1 cellular context compared by ENCODE assay signal in the genomic region with DNA sequence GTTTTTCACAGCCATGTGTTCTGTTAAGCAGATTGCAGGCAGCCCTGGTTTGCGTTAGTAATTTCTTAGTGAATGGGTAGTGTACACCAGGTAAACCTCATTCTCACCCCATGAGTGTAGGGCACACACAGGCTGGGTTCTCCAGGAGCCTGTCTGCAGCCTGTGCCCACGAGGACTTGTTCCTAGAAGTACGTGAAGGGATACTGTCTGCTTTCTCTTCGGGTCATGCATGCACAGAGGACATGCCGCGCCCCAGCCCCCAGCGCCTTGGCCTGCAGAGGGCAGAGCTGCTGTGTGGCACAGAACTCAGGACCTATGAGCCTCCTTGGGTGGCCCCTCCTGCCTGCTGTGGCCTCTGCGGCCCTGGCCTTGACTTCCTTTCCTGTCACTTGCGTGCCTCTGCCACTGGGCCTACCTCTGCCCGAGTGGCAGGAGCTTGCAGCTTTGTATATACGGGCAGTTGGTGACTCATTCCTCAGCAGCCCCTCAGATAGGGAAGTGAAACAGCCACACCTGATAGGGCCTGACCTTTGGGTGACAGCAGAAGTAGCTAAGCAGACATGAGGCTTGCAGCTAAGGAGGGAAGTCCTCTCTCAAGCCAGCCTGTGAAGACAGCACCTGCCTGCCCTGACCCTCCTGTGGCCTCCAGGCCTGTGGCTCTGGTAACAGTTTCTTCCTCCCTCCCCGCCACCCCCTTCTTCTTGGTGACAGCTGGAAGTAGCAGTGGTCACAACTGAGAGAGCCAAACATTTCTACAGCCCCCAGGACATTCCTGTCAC.
TF ChIP-seq lines count a peak whose summit lies in the region.

No MANE protein-coding gene starts in this region.

TF ChIP-seq in HepG2, 621 proteins besides CTCF, POLR2A, EP300 and RAD21 (continued from another document and continues in another):
- TF ChIP-seq ZNF816 (CRISPR knock-in tag; IDR thresholded peaks at IDR 0.05; ENCODE audit: borderline replicate concordance) = no peak
- no peak for TF ChIP-seq ZNF550 (CRISPR knock-in tag; IDR thresholded peaks at IDR 0.05; ENCODE audit: borderline replicate concordance)
- no peak for TF ChIP-seq ZNF34 (CRISPR knock-in tag; IDR thresholded peaks at IDR 0.05; ENCODE audit: borderline replicate concordance)
- no peak; the same call in 1 of the 2 replicates for TF ChIP-seq YEATS2 (CRISPR knock-in tag; IDR thresholded peaks at IDR 0.05; ENCODE audit: borderline replicate concordance)
- TF ChIP-seq ARHGAP35 (CRISPR knock-in tag; IDR thresholded peaks at IDR 0.05; ENCODE audit: borderline replicate concordance) = no peak
- TF ChIP-seq, protein P1, sequence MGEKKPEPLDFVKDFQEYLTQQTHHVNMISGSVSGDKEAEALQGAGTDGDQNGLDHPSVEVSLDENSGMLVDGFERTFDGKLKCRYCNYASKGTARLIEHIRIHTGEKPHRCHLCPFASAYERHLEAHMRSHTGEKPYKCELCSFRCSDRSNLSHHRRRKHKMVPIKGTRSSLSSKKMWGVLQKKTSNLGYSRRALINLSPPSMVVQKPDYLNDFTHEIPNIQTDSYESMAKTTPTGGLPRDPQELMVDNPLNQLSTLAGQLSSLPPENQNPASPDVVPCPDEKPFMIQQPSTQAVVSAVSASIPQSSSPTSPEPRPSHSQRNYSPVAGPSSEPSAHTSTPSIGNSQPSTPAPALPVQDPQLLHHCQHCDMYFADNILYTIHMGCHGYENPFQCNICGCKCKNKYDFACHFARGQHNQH (CRISPR knock-in tag; IDR thresholded peaks at IDR 0.05) = peak; percentile 88; the same call in 1 of the 2 replicates
- TF ChIP-seq ZBTB7B (CRISPR knock-in tag; IDR thresholded peaks at IDR 0.05) = peak; percentile 72; the same call in 1 of the 2 replicates
- TF ChIP-seq MEIS1 (CRISPR knock-in tag; IDR thresholded peaks at IDR 0.05; ENCODE audit: borderline replicate concordance) = peak; percentile 58; the same call in 1 of the 2 replicates
- TF ChIP-seq ZNF292 (CRISPR knock-in tag; IDR thresholded peaks at IDR 0.05; ENCODE audit: borderline replicate concordance, low read depth) = peak; percentile 88
- TF ChIP-seq PHF8 (CRISPR knock-in tag; IDR thresholded peaks at IDR 0.05) = peak; percentile 61
- TF ChIP-seq, protein P2, sequence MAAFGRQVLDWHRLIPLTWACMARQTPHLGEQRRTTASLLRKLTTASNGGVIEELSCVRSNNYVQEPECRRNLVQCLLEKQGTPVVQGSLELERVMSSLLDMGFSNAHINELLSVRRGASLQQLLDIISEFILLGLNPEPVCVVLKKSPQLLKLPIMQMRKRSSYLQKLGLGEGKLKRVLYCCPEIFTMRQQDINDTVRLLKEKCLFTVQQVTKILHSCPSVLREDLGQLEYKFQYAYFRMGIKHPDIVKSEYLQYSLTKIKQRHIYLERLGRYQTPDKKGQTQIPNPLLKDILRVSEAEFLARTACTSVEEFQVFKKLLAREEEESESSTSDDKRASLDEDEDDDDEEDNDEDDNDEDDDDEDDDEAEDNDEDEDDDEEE (CRISPR knock-in tag; IDR thresholded peaks at IDR 0.05) = peak; percentile 92; the same call in 1 of the 2 replicates
- no peak for TF ChIP-seq JARID2 (CRISPR knock-in tag; IDR thresholded peaks at IDR 0.05; ENCODE audit: insufficient replicate concordance)
- TF ChIP-seq, protein P3, sequence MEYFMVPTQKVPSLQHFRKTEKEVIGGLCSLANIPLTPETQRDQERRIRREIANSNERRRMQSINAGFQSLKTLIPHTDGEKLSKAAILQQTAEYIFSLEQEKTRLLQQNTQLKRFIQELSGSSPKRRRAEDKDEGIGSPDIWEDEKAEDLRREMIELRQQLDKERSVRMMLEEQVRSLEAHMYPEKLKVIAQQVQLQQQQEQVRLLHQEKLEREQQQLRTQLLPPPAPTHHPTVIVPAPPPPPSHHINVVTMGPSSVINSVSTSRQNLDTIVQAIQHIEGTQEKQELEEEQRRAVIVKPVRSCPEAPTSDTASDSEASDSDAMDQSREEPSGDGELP (IDR thresholded peaks at IDR 0.05; ENCODE audit: borderline replicate concordance, low read depth) = peak; percentile 62; the same call in 1 of the 2 replicates
- peak; percentile 61 for TF ChIP-seq ZSCAN25 (CRISPR knock-in tag; IDR thresholded peaks at IDR 0.05)
- TF ChIP-seq ZNF724P (CRISPR knock-in tag; IDR thresholded peaks at IDR 0.05; ENCODE audit: borderline replicate concordance) = peak; percentile 52; the same call in 1 of the 2 replicates
- no peak for TF ChIP-seq HOXA5 (CRISPR knock-in tag; IDR thresholded peaks at IDR 0.05)
- no peak for TF ChIP-seq FLYWCH1 (CRISPR knock-in tag; IDR thresholded peaks at IDR 0.05)
- no peak for TF ChIP-seq U2AF2 (IDR thresholded peaks at IDR 0.05; ENCODE audit: low read depth, low read length)
- TF ChIP-seq, protein P4, sequence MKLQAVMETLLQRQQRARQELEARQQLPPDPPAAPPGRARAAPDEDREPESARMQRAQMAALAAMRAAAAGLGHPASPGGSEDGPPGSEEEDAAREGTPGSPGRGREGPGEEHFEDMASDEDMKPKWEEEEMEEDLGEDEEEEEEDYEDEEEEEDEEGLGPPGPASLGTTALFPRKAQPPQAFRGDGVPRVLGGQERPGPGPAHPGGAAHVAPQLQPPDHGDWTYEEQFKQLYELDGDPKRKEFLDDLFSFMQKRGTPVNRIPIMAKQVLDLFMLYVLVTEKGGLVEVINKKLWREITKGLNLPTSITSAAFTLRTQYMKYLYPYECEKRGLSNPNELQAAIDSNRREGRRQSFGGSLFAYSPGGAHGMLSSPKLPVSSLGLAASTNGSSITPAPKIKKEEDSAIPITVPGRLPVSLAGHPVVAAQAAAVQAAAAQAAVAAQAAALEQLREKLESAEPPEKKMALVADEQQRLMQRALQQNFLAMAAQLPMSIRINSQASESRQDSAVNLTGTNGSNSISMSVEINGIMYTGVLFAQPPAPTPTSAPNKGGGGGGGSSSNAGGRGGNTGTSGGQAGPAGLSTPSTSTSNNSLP (IDR thresholded peaks at IDR 0.05; ENCODE audit: low read depth, low read length) = no peak
- TF ChIP-seq, protein P5, sequence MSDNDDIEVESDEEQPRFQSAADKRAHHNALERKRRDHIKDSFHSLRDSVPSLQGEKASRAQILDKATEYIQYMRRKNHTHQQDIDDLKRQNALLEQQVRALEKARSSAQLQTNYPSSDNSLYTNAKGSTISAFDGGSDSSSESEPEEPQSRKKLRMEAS (IDR thresholded peaks at IDR 0.05) = peak; percentile 67
- TF ChIP-seq, protein P6, sequence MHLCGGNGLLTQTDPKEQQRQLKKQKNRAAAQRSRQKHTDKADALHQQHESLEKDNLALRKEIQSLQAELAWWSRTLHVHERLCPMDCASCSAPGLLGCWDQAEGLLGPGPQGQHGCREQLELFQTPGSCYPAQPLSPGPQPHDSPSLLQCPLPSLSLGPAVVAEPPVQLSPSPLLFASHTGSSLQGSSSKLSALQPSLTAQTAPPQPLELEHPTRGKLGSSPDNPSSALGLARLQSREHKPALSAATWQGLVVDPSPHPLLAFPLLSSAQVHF (CRISPR knock-in tag; IDR thresholded peaks at IDR 0.05) = no peak
- peak; percentile 74; the same call in 1 of the 2 replicates for TF ChIP-seq SOX5 (CRISPR knock-in tag; IDR thresholded peaks at IDR 0.05; ENCODE audit: borderline replicate concordance)
- TF ChIP-seq, protein P7, sequence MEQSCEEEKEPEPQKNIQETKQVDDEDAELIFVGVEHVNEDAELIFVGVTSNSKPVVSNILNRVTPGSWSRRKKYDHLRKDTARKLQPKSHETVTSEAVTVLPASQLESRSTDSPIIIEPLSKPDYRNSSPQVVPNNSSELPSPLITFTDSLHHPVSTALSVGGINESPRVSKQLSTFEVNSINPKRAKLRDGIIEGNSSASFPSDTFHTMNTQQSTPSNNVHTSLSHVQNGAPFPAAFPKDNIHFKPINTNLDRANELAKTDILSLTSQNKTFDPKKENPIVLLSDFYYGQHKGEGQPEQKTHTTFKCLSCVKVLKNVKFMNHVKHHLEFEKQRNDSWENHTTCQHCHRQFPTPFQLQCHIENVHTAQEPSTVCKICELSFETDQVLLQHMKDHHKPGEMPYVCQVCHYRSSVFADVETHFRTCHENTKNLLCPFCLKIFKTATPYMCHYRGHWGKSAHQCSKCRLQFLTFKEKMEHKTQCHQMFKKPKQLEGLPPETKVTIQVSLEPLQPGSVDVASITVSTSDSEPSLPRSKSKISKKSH (CRISPR knock-in tag; IDR thresholded peaks at IDR 0.05; ENCODE audit: borderline replicate concordance) = peak; percentile 72
- TF ChIP-seq BORCS8-MEF2B (CRISPR knock-in tag; IDR thresholded peaks at IDR 0.05) = peak; percentile 83
- TF ChIP-seq KLF9 (CRISPR knock-in tag; IDR thresholded peaks at IDR 0.05; ENCODE audit: low read depth) = no peak
- no peak for TF ChIP-seq ZNF629 (CRISPR knock-in tag; conservative IDR thresholded peaks at IDR 0.05)
- peak; percentile 28; the same call in 1 of the 2 replicates for TF ChIP-seq ISL2 (CRISPR knock-in tag; IDR thresholded peaks at IDR 0.05)
- TF ChIP-seq NFE2L2 (IDR thresholded peaks at IDR 0.05; ENCODE audit: low read length) = no peak
- peak; percentile 85; the same call in 1 of the 2 replicates for TF ChIP-seq AHR (CRISPR knock-in tag; IDR thresholded peaks at IDR 0.05)
- TF ChIP-seq RORA (CRISPR knock-in tag; IDR thresholded peaks at IDR 0.05) = no peak
- TF ChIP-seq, protein P8, sequence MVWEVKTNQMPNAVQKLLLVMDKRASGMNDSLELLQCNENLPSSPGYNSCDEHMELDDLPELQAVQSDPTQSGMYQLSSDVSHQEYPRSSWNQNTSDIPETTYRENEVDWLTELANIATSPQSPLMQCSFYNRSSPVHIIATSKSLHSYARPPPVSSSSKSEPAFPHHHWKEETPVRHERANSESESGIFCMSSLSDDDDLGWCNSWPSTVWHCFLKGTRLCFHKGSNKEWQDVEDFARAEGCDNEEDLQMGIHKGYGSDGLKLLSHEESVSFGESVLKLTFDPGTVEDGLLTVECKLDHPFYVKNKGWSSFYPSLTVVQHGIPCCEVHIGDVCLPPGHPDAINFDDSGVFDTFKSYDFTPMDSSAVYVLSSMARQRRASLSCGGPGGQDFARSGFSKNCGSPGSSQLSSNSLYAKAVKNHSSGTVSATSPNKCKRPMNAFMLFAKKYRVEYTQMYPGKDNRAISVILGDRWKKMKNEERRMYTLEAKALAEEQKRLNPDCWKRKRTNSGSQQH (CRISPR knock-in tag; IDR thresholded peaks at IDR 0.05; ENCODE audit: low read depth) = peak; percentile 36; the same call in 1 of the 2 replicates
- TF ChIP-seq SNAPC2 (CRISPR knock-in tag; IDR thresholded peaks at IDR 0.05) = peak; percentile 92
- TF ChIP-seq GABPB1 (CRISPR knock-in tag; IDR thresholded peaks at IDR 0.05) = peak; percentile 78
- no peak for TF ChIP-seq ZNF496 (CRISPR knock-in tag; IDR thresholded peaks at IDR 0.05; ENCODE audit: insufficient replicate concordance)
- TF ChIP-seq NFKB2 (CRISPR knock-in tag; IDR thresholded peaks at IDR 0.05; ENCODE audit: borderline replicate concordance) = peak; percentile 39; the same call in 1 of the 2 replicates
- TF ChIP-seq MAFK (conservative IDR thresholded peaks at IDR 0.05 in 1 of 2, IDR thresholded peaks at IDR 0.05 in 1 of 2; ENCODE audit: low read length in 2 of 2) = no peak
- TF ChIP-seq TRIM24 (CRISPR knock-in tag; IDR thresholded peaks at IDR 0.05) = no peak
- TF ChIP-seq, protein P9, sequence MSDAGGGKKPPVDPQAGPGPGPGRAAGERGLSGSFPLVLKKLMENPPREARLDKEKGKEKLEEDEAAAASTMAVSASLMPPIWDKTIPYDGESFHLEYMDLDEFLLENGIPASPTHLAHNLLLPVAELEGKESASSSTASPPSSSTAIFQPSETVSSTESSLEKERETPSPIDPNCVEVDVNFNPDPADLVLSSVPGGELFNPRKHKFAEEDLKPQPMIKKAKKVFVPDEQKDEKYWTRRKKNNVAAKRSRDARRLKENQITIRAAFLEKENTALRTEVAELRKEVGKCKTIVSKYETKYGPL (CRISPR knock-in tag; IDR thresholded peaks at IDR 0.05) = no peak
- no peak for TF ChIP-seq MZF1 (CRISPR knock-in tag; IDR thresholded peaks at IDR 0.05; ENCODE audit: borderline replicate concordance)
- TF ChIP-seq ZBTB3 (CRISPR knock-in tag; IDR thresholded peaks at IDR 0.05; ENCODE audit: borderline replicate concordance, low read depth) = no peak
- TF ChIP-seq, protein P10, sequence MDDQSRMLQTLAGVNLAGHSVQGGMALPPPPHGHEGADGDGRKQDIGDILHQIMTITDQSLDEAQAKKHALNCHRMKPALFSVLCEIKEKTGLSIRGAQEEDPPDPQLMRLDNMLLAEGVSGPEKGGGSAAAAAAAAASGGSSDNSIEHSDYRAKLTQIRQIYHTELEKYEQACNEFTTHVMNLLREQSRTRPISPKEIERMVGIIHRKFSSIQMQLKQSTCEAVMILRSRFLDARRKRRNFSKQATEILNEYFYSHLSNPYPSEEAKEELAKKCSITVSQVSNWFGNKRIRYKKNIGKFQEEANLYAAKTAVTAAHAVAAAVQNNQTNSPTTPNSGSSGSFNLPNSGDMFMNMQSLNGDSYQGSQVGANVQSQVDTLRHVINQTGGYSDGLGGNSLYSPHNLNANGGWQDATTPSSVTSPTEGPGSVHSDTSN (CRISPR knock-in tag; IDR thresholded peaks at IDR 0.05; ENCODE audit: borderline replicate concordance) = no peak
- TF ChIP-seq MBD4 (IDR thresholded peaks at IDR 0.05; ENCODE audit: borderline replicate concordance, low read length) = no peak
- TF ChIP-seq ZNF253 (CRISPR knock-in tag; IDR thresholded peaks at IDR 0.05; ENCODE audit: borderline replicate concordance) = 0 out of 2 replicates have a peak, but pooled peaks have one; percentile 40
- no peak for TF ChIP-seq ZNF790 (CRISPR knock-in tag; IDR thresholded peaks at IDR 0.05; ENCODE audit: borderline replicate concordance)
- no peak for TF ChIP-seq ATAD3A (CRISPR knock-in tag; IDR thresholded peaks at IDR 0.05)
- TF ChIP-seq ZNF33B (CRISPR knock-in tag; IDR thresholded peaks at IDR 0.05) = no peak
- peak; percentile 50; the same call in 1 of the 2 replicates for TF ChIP-seq KLF6 (CRISPR knock-in tag; IDR thresholded peaks at IDR 0.05)
- no peak for TF ChIP-seq DPF2 (CRISPR knock-in tag; IDR thresholded peaks at IDR 0.05; ENCODE audit: borderline replicate concordance, low read depth)
- TF ChIP-seq ATF7 (IDR thresholded peaks at IDR 0.05) = no peak
- no peak for TF ChIP-seq ATF7 (CRISPR knock-in tag; IDR thresholded peaks at IDR 0.05)
- no peak for TF ChIP-seq MAFG (CRISPR knock-in tag; IDR thresholded peaks at IDR 0.05)
- no peak; the same call in 1 of the 2 replicates for TF ChIP-seq ZNF614 (CRISPR knock-in tag; IDR thresholded peaks at IDR 0.05; ENCODE audit: borderline replicate concordance)
- no peak for TF ChIP-seq PHB2 (IDR thresholded peaks at IDR 0.05; ENCODE audit: partially characterized antibody)
- no peak for TF ChIP-seq MBNL3 (CRISPR knock-in tag; conservative IDR thresholded peaks at IDR 0.05)
- no peak; the same call in 1 of the 2 replicates for TF ChIP-seq ZNF136 (CRISPR knock-in tag; IDR thresholded peaks at IDR 0.05; ENCODE audit: low read depth)
- TF ChIP-seq NCOA5 (CRISPR knock-in tag; IDR thresholded peaks at IDR 0.05) = no peak
- TF ChIP-seq ONECUT2 (CRISPR knock-in tag; IDR thresholded peaks at IDR 0.05) = no peak
- TF ChIP-seq ZNF382 (CRISPR knock-in tag; IDR thresholded peaks at IDR 0.05; ENCODE audit: borderline replicate concordance) = no peak
- no peak for TF ChIP-seq ZNF207 (IDR thresholded peaks at IDR 0.05; ENCODE audit: borderline replicate concordance)
- peak; percentile 52; the same call in 1 of the 2 replicates for TF ChIP-seq KMT2A (CRISPR knock-in tag; IDR thresholded peaks at IDR 0.05)
- peak; percentile 80; the same call in 1 of the 2 replicates for TF ChIP-seq FOSL1 (CRISPR knock-in tag; IDR thresholded peaks at IDR 0.05; ENCODE audit: borderline replicate concordance)
- no peak for TF ChIP-seq RARG (CRISPR knock-in tag; IDR thresholded peaks at IDR 0.05; ENCODE audit: low read depth)
- no peak for TF ChIP-seq ZNF33A (CRISPR knock-in tag; IDR thresholded peaks at IDR 0.05; ENCODE audit: borderline replicate concordance)
- TF ChIP-seq REL (CRISPR knock-in tag; conservative IDR thresholded peaks at IDR 0.05) = no peak
- TF ChIP-seq RFX1 (IDR thresholded peaks at IDR 0.05) = no peak
- peak; percentile 97 for TF ChIP-seq BCL6 (CRISPR knock-in tag; IDR thresholded peaks at IDR 0.05)
